17 cellular contexts compared by ENCODE assay signal in the genomic region with DNA sequence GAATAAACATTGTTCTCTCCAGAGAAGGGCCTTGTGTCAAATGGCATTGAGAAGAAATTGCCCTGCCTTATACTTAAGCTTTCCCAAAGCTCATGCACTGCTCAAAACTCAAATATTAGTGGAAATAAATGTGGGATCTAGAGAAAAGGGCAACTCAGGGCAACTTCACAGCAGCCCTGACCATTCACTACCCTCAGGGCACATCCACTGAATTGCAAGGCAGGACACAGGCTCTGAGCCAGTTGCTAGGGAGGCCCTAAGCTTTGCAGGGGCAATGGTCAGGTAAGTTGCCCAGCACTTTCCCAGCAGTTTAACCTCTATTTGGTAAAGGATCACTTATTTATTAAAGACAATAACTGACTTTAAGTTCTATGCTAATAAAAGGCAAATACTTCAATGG.
DNase-seq lines count a peak whose midpoint lies in the region; ATAC-seq and TF ChIP-seq lines count a peak whose summit lies in the region.
"Had no signal": no experiment of that assay in that cellular context is flagged by ENCODE, and none has a peak within 500 bp of the region (broad histone marks: within the 10 kb centered on the region; RNA-seq: fewer than 3 reads in every experiment).

No MANE protein-coding gene starts in this region.

- H3K36me3 ChIP-seq in OCI-LY3 (replicated peaks; ENCODE audit: low read depth, low read length): no peaks in the 10 kb centered on the region
- H3K36me3 ChIP-seq in adipocyte (ENCODE audit: control insufficient read depth, insufficient read depth, low read length, severe bottlenecking): no peaks in the 10 kb centered on the region
- no peaks in the 10 kb centered on the region for H3K36me3 ChIP-seq in trophoblast cell (ENCODE audit: control insufficient read depth in 1 of 2, insufficient read depth in 2 of 2, low read length in 2 of 2)

- no peak for TF ChIP-seq CTCF in OCI-LY3 (IDR thresholded peaks at IDR 0.05; ENCODE audit: low read depth, low read length)
- no peak for TF ChIP-seq CTCF in dorsolateral prefrontal cortex (IDR thresholded peaks at IDR 0.05 in 54 of 56, conservative IDR thresholded peaks at IDR 0.05 in 2 of 56; ENCODE audit: low read depth in 1 of 56, partially characterized antibody in 56 of 56)

- intact Hi-C loops in dorsolateral prefrontal cortex (cut with DNase I): no loop called here

- H3K4ac ChIP-seq in trophoblast cell (ENCODE audit: low read depth, low read length): no peak overlapping the region

- H3K27me3 Mint-ChIP-seq in effector memory CD8-positive, alpha-beta T cell: no peaks in the 10 kb centered on the region

- peaks cover 20% of the 10 kb centered on the region for H3K4me1 ChIP-seq in OCI-LY3 (ENCODE audit: low read length)
- H3K4me1 ChIP-seq in adipocyte (ENCODE audit: control insufficient read depth, insufficient read depth, low read length): no peaks in the 10 kb centered on the region
- H3K4me1 ChIP-seq in trophoblast cell (ENCODE audit: control insufficient read depth in 1 of 2, insufficient read depth in 2 of 2, low read length in 2 of 2): no peaks in the 10 kb centered on the region
- H3K4me1 ChIP-seq: A549 had no signal

- H3K9me3 ChIP-seq in OCI-LY3 (ENCODE audit: insufficient read depth, low read length): no peaks in the 10 kb centered on the region
- H3K9me3 ChIP-seq in adipocyte (ENCODE audit: control insufficient read depth, low read length): no peaks in the 10 kb centered on the region
- no peaks in the 10 kb centered on the region for H3K9me3 ChIP-seq in trophoblast cell (ENCODE audit: insufficient read depth, low read depth, low read length)
- H3K9me3 ChIP-seq: A549 had no signal

- no peaks in the 10 kb centered on the region for H4K20me1 ChIP-seq in OCI-LY3 (ENCODE audit: insufficient read depth, low read length)

- no peak overlapping the region for H4K12ac ChIP-seq in trophoblast cell (ENCODE audit: low read depth, low read length)

- H3K14ac ChIP-seq in trophoblast cell (ENCODE audit: low read length): no peak overlapping the region

- H2BK12ac ChIP-seq in trophoblast cell (ENCODE audit: low read length): no peak overlapping the region

- H3K79me1 ChIP-seq in trophoblast cell (ENCODE audit: low read length): no peaks in the 10 kb centered on the region

- peaks cover 8% of the 10 kb centered on the region for H3K9me3 Mint-ChIP-seq in stimulated activated effector memory CD8-positive, alpha-beta T cell treated with anti-CD3 and anti-CD28 coated beads, Interleukin-12 subunit alpha, Interleukin-12 subunit beta, amount 100 ng/mL, for 72 hours
- peaks cover 0 to 8% of the 10 kb centered on the region in 2 donors for H3K9me3 Mint-ChIP-seq in effector memory CD8-positive, alpha-beta T cell
- H3K9me3 Mint-ChIP-seq: CD14-positive monocyte had no signal

- no peak overlapping the region for H3K23ac ChIP-seq in trophoblast cell (ENCODE audit: low read length)

- H4K8ac ChIP-seq in trophoblast cell (ENCODE audit: low read depth, low read length): no peak overlapping the region

- no peak overlapping the region for H3K4me3 Mint-ChIP-seq in stimulated activated effector memory CD8-positive, alpha-beta T cell treated with anti-CD3 and anti-CD28 coated beads, Interleukin-12 subunit alpha, Interleukin-12 subunit beta, amount 100 ng/mL, for 72 hours
- H3K4me3 Mint-ChIP-seq in effector memory CD8-positive, alpha-beta T cell: no peak overlapping the region
- H3K4me3 Mint-ChIP-seq: CD14-positive monocyte; CD8-positive, alpha-beta T cell had no signal

- H3K4me1 Mint-ChIP-seq in stimulated activated effector memory CD8-positive, alpha-beta T cell treated with anti-CD3 and anti-CD28 coated beads, Interleukin-12 subunit alpha, Interleukin-12 subunit beta, amount 100 ng/mL, for 72 hours: no peaks in the 10 kb centered on the region
- H3K4me1 Mint-ChIP-seq in effector memory CD8-positive, alpha-beta T cell (ENCODE audit: low read depth in 2 of 2): no peaks in the 10 kb centered on the region
- H3K4me1 Mint-ChIP-seq: CD14-positive monocyte had no signal

- no peak for ATAC-seq in stimulated activated effector memory CD8-positive, alpha-beta T cell treated with anti-CD3 and anti-CD28 coated beads, Interleukin-12 subunit alpha, Interleukin-12 subunit beta, amount 100 ng/mL, for 72 hours
- ATAC-seq in HG03439 (IDR thresholded peaks at IDR 0.05; ENCODE audit: unreplicated experiment): no peak
- no peak for ATAC-seq in effector memory CD8-positive, alpha-beta T cell (replicated peaks)
- ATAC-seq: A549; CD8-positive, alpha-beta T cell; HCT116; HepG2 had no signal

- H3K27ac ChIP-seq in OCI-LY3 (ENCODE audit: low read length) (peak overlapping the region; percentile 17; the same call in 1 of the 2 replicates), trophoblast cell (ENCODE audit: low read depth, low read length) (no peak overlapping the region), dorsolateral prefrontal cortex (no peak overlapping the region)
- H3K27ac ChIP-seq: A549 had no signal

- H3K79me2 ChIP-seq in OCI-LY3 (ENCODE audit: low read length): no peaks in the 10 kb centered on the region
- H3K79me2 ChIP-seq in trophoblast cell (ENCODE audit: control insufficient read depth, insufficient read depth, low read length, poor library complexity): no peaks in the 10 kb centered on the region

- H3K18ac ChIP-seq in trophoblast cell (ENCODE audit: low read length): no peak overlapping the region

- H2BK5ac ChIP-seq in trophoblast cell (ENCODE audit: low read depth, low read length, poor library complexity): no peak overlapping the region

- no peaks in the 10 kb centered on the region for H3K36me3 Mint-ChIP-seq in stimulated activated effector memory CD8-positive, alpha-beta T cell treated with anti-CD3 and anti-CD28 coated beads, Interleukin-12 subunit alpha, Interleukin-12 subunit beta, amount 100 ng/mL, for 72 hours
- no peaks in the 10 kb centered on the region for H3K36me3 Mint-ChIP-seq in effector memory CD8-positive, alpha-beta T cell (ENCODE audit: insufficient read depth)
- H3K36me3 Mint-ChIP-seq: CD14-positive monocyte; CD8-positive, alpha-beta T cell had no signal

- H2AK5ac ChIP-seq in trophoblast cell (ENCODE audit: low read length): no peak overlapping the region

- no peaks in the 10 kb centered on the region for H3K27me3 ChIP-seq in OCI-LY3 (ENCODE audit: low read depth, low read length)
- peaks cover 3% of the 10 kb centered on the region for H3K27me3 ChIP-seq in adipocyte (replicated peaks; ENCODE audit: control insufficient read depth, insufficient read depth, low read length)
- no peaks in the 10 kb centered on the region for H3K27me3 ChIP-seq in trophoblast cell (ENCODE audit: insufficient read depth, low read length)
- H3K27me3 ChIP-seq in dorsolateral prefrontal cortex: peaks cover 0 to 67% (median 11%) of the 10 kb centered on the region in 45 donors

- no peak overlapping the region for H4K91ac ChIP-seq in trophoblast cell (ENCODE audit: low read depth, low read length)

- H3K4me3 ChIP-seq in OCI-LY3 (ENCODE audit: low read length) (no peak overlapping the region), adipocyte (ENCODE audit: low read length) (no peak overlapping the region), trophoblast cell (ENCODE audit: low read depth, low read length) (no peak overlapping the region), dorsolateral prefrontal cortex (no peak overlapping the region)
- H3K4me3 ChIP-seq: A549 had no signal

- H2AFZ ChIP-seq in OCI-LY3 (ENCODE audit: low read depth, low read length) (0 out of 2 replicates have a peak overlapping the region, but pooled peaks have one; percentile 44), trophoblast cell (ENCODE audit: insufficient read depth, low read length, poor library complexity) (no peak overlapping the region)

- H3K4me2 ChIP-seq in OCI-LY3 (ENCODE audit: low read length): peak overlapping the region; percentile 29
- H3K4me2 ChIP-seq in trophoblast cell (ENCODE audit: low read length): no peak overlapping the region
- H3K4me2 ChIP-seq: A549 had no signal

- no peak overlapping the region for H3K27ac Mint-ChIP-seq in stimulated activated effector memory CD8-positive, alpha-beta T cell treated with anti-CD3 and anti-CD28 coated beads, Interleukin-12 subunit alpha, Interleukin-12 subunit beta, amount 100 ng/mL, for 72 hours
- no peak overlapping the region for H3K27ac Mint-ChIP-seq in effector memory CD8-positive, alpha-beta T cell
- H3K27ac Mint-ChIP-seq: CD14-positive monocyte; CD8-positive, alpha-beta T cell had no signal

- DNase-seq in adipocyte (ENCODE audit: low read depth) (peak; percentile 47), iPS-NIHi7 (ENCODE audit: extremely low spot score) (peak; percentile 15), trophoblast cell (peak; percentile 14 to 62), dorsolateral prefrontal cortex (no peak)
- DNase-seq in stimulated activated effector memory CD8-positive, alpha-beta T cell treated with anti-CD3 and anti-CD28 coated beads, Interleukin-12 subunit alpha, Interleukin-12 subunit beta, amount 100 ng/mL, for 72 hours (ENCODE audit: low spot score in 2 of 2): no peak
- DNase-seq in effector memory CD8-positive, alpha-beta T cell: no peak
- DNase-seq: CD8-positive, alpha-beta T cell; COR-L47; DMS153; DND-41; GF-D8 had no signal

- no peak overlapping the region for H2BK120ac ChIP-seq in trophoblast cell (ENCODE audit: insufficient read depth, low read length, poor library complexity)

- H3K9ac ChIP-seq in OCI-LY3 (ENCODE audit: low read length): no peak overlapping the region
- H3K9ac ChIP-seq in adipocyte (ENCODE audit: low read length): no peak overlapping the region
- no peak overlapping the region for H3K9ac ChIP-seq in trophoblast cell (ENCODE audit: low read length)

Comparison
In these comparisons a context has a peak if more than half of its experiments do, and no peak if none do; other contexts are left out.
1. DNase-seq: peak in adipocyte (single experiment), iPS-NIHi7 (single experiment) and trophoblast cell (2 of 2); none in stimulated activated effector memory CD8-positive, alpha-beta T cell treated with anti-CD3 and anti-CD28 coated beads, Interleukin-12 subunit alpha, Interleukin-12 subunit beta, amount 100 ng/mL, for 72 hours (0 of 2), dorsolateral prefrontal cortex (0 of 10) and effector memory CD8-positive, alpha-beta T cell (0 of 3).